1 cellular context compared by ENCODE assay signal in the genomic region with DNA sequence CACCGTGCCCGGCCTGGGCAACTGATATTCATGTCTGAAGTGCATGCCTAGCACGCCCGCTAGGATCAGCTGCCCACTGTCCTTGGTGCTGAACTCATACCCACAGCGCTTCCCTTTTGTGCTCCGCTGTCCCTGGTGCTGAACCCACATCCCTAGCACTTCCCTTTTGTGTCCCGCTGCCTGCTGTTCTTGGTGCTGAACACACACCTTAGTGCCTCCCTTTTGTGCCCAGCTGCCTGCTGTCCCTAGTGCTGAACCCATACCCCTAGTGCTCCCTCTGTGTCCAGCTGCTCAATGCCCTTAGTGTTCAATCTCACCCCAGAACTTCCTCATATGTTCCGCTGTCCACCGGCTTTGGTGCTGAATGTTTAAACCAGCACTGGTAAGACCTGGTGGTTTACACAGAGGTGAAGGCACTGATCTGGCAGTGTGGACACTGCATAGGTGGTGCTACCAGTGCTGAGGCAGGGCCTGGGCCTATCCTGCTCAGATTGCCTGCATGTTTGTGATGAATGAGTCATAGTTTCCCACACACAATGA.
TF ChIP-seq lines count a peak whose summit lies in the region.

No MANE protein-coding gene starts in this region.

TF ChIP-seq in HEK293, 187 proteins besides CTCF, POLR2A, EP300 and RAD21 (continued from another document):
- TF ChIP-seq, protein P1, sequence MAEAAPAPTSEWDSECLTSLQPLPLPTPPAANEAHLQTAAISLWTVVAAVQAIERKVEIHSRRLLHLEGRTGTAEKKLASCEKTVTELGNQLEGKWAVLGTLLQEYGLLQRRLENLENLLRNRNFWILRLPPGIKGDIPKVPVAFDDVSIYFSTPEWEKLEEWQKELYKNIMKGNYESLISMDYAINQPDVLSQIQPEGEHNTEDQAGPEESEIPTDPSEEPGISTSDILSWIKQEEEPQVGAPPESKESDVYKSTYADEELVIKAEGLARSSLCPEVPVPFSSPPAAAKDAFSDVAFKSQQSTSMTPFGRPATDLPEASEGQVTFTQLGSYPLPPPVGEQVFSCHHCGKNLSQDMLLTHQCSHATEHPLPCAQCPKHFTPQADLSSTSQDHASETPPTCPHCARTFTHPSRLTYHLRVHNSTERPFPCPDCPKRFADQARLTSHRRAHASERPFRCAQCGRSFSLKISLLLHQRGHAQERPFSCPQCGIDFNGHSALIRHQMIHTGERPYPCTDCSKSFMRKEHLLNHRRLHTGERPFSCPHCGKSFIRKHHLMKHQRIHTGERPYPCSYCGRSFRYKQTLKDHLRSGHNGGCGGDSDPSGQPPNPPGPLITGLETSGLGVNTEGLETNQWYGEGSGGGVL (tag by site-specific recombination; IDR thresholded peaks at IDR 0.05) = no peak
- TF ChIP-seq TCF7L2 (IDR thresholded peaks at IDR 0.05; ENCODE audit: borderline replicate concordance, low read depth, low read length) (no peak), ZNF660 (tag by site-specific recombination; IDR thresholded peaks at IDR 0.05) (no peak), MZF1 (tag by site-specific recombination; IDR thresholded peaks at IDR 0.05; ENCODE audit: borderline replicate concordance) (0 out of 2 replicates have a peak, but pooled peaks have one; percentile 43), GLIS2 (tag by site-specific recombination; IDR thresholded peaks at IDR 0.05) (no peak), TRIM28 (IDR thresholded peaks at IDR 0.05; ENCODE audit: borderline replicate concordance, low read length) (peak; percentile 88), HOXA7 (CRISPR knock-in tag; IDR thresholded peaks at IDR 0.05; ENCODE audit: borderline replicate concordance) (peak; percentile 98)
- TF ChIP-seq, protein P2, sequence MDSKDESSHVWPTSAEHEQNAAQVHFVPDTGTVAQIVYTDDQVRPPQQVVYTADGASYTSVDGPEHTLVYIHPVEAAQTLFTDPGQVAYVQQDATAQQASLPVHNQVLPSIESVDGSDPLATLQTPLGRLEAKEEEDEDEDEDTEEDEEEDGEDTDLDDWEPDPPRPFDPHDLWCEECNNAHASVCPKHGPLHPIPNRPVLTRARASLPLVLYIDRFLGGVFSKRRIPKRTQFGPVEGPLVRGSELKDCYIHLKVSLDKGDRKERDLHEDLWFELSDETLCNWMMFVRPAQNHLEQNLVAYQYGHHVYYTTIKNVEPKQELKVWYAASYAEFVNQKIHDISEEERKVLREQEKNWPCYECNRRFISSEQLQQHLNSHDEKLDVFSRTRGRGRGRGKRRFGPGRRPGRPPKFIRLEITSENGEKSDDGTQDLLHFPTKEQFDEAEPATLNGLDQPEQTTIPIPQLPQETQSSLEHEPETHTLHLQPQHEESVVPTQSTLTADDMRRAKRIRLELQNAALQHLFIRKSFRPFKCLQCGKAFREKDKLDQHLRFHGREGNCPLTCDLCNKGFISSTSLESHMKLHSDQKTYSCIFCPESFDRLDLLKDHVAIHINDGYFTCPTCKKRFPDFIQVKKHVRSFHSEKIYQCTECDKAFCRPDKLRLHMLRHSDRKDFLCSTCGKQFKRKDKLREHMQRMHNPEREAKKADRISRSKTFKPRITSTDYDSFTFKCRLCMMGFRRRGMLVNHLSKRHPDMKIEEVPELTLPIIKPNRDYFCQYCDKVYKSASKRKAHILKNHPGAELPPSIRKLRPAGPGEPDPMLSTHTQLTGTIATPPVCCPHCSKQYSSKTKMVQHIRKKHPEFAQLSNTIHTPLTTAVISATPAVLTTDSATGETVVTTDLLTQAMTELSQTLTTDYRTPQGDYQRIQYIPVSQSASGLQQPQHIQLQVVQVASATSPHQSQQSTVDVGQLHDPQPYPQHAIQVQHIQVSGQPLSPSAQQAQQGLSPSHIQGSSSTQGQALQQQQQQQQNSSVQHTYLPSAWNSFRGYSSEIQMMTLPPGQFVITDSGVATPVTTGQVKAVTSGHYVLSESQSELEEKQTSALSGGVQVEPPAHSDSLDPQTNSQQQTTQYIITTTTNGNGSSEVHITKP (tag by site-specific recombination; IDR thresholded peaks at IDR 0.05) = no peak
